20 cellular contexts compared by ENCODE assay signal in genomic region chr15:90756916-90757315, GRCh38. TPM values are rescaled to one million over a fixed set of nuclear protein-coding genes. Genes with fewer than 3 reads are reported as not detected.
DNase-seq lines count a peak whose midpoint lies in the region; ATAC-seq and TF ChIP-seq lines count a peak whose summit lies in the region.
"Had no signal": no experiment of that assay in that cellular context is flagged by ENCODE, and none has a peak within 500 bp of the region (broad histone marks: within the 10 kb centered on the region; RNA-seq: fewer than 3 reads in every experiment).

No MANE protein-coding gene starts in this region.

- H3K27ac Mint-ChIP-seq in CD14-positive monocyte (peak overlapping the region in 4 of 7 donors; percentile 4 to 67 (median 11)), GM23338 (0 out of 2 replicates have a peak overlapping the region, but pooled peaks have one; percentile 73), nephron progenitor cell (peak overlapping the region; percentile 69)
- H3K27ac Mint-ChIP-seq: B cell had no signal

- H3K36me3 ChIP-seq in GM23338 (ENCODE audit: insufficient read depth) = peaks cover 21% of the 10 kb centered on the region
- no peaks in the 10 kb centered on the region for H3K36me3 ChIP-seq in mucosa of descending colon (ENCODE audit: low read depth)

- H3K9me3 Mint-ChIP-seq in CD14-positive monocyte = no peaks in the 10 kb centered on the region
- H3K9me3 Mint-ChIP-seq in GM23338 = no peaks in the 10 kb centered on the region
- H3K9me3 Mint-ChIP-seq in nephron progenitor cell = no peaks in the 10 kb centered on the region
- H3K9me3 Mint-ChIP-seq: CD8-positive, alpha-beta memory T cell had no signal

- DNase-seq in CD14-positive monocyte (ENCODE audit: low spot score) (no peak), GM23338 (ENCODE audit: low spot score) (no peak), caudate nucleus (lab: John Stamatoyannopoulos, UW) (no peak), nephron progenitor cell (no peak), mucosa of descending colon (no peak)
- DNase-seq: ACHN; CD8-positive, alpha-beta memory T cell; H7; Karpas-422; MM.1S; NCI-H1105; NCI-H1694 treated with DMSO at 0.1 percent for 48 hours; NCI-H69; NK-92 treated with Interleukin-12 subunit alpha and Interleukin-12 subunit beta, amount 100 ng/mL, for 24 hours; OCI-M1 had no signal

- no peaks in the 10 kb centered on the region for H3K9me2 ChIP-seq in GM23338 (ENCODE audit: insufficient read depth)

- H3K4me1 ChIP-seq in GM23338 (ENCODE audit: insufficient read depth) (peaks cover 10% of the 10 kb centered on the region; the same call in 1 of the 2 replicates), mucosa of descending colon (ENCODE audit: low read depth) (no peaks in the 10 kb centered on the region)

- H3K4me1 Mint-ChIP-seq in CD14-positive monocyte = peaks cover 20% of the 10 kb centered on the region
- H3K4me1 Mint-ChIP-seq in GM23338 = peaks cover 26% of the 10 kb centered on the region
- peaks cover under 1% of the 10 kb centered on the region for H3K4me1 Mint-ChIP-seq in nephron progenitor cell
- H3K4me1 Mint-ChIP-seq: B cell had no signal

- H3K27me3 Mint-ChIP-seq in CD14-positive monocyte (ENCODE audit: low read depth in 3 of 3) = no peaks in the 10 kb centered on the region
- H3K27me3 Mint-ChIP-seq in GM23338 (ENCODE audit: insufficient read depth, low read depth, poor library complexity) = no peaks in the 10 kb centered on the region
- no peaks in the 10 kb centered on the region for H3K27me3 Mint-ChIP-seq in nephron progenitor cell (ENCODE audit: low read depth, poor library complexity)
- H3K27me3 Mint-ChIP-seq: B cell; CD8-positive, alpha-beta memory T cell had no signal

- H3K27ac ChIP-seq in GM23338 (ENCODE audit: low read depth) = no peak overlapping the region
- peak overlapping the region; percentile 28 for H3K27ac ChIP-seq in caudate nucleus (ENCODE audit: low read depth, low read length)

- no peak overlapping the region for H3K4me3 ChIP-seq in GM23338
- no peak overlapping the region for H3K4me3 ChIP-seq in mucosa of descending colon

- H3K4me3 Mint-ChIP-seq in CD14-positive monocyte (no peak overlapping the region), GM23338 (no peak overlapping the region), nephron progenitor cell (no peak overlapping the region)
- H3K4me3 Mint-ChIP-seq: B cell; CD8-positive, alpha-beta memory T cell had no signal

- no peaks in the 10 kb centered on the region for H4K20me1 ChIP-seq in GM23338 (replicated peaks; ENCODE audit: insufficient read depth)

- H3K27me3 ChIP-seq in GM23338 (ENCODE audit: insufficient read depth) = no peaks in the 10 kb centered on the region

- no peak overlapping the region for H2AFZ ChIP-seq in GM23338

- H3K9me3 ChIP-seq in mucosa of descending colon = no peaks in the 10 kb centered on the region

- no peaks in the 10 kb centered on the region for H3F3A ChIP-seq in GM23338 (replicated peaks; ENCODE audit: low read depth)

- intact Hi-C loops in CD14-positive monocyte (cut with micrococcal nuclease) (no loop called here), mucosa of descending colon (cut with DNase I, micrococcal nuclease) (no loop called here)

- no peak for ATAC-seq in GM23338
- ATAC-seq in HG02884 (IDR thresholded peaks at IDR 0.05; ENCODE audit: unreplicated experiment) = no peak
- no peak for ATAC-seq in GM21390 (IDR thresholded peaks at IDR 0.05; ENCODE audit: unreplicated experiment)
- no peak for ATAC-seq in mucosa of descending colon
- ATAC-seq in GM21528 (IDR thresholded peaks at IDR 0.05; ENCODE audit: low FRiP score, unreplicated experiment) = no peak
- ATAC-seq: HepG2 had no signal

- H3K4me2 ChIP-seq in GM23338 = no peak overlapping the region

- no peaks in the 10 kb centered on the region for H3K79me2 ChIP-seq in GM23338 (replicated peaks; ENCODE audit: insufficient read depth)

- H3K36me3 Mint-ChIP-seq in CD14-positive monocyte (peaks cover 13 to 26% of the 10 kb centered on the region in 2 donors), GM23338 (ENCODE audit: low read depth) (peaks cover 46% of the 10 kb centered on the region), nephron progenitor cell (ENCODE audit: low read depth) (peaks cover 30% of the 10 kb centered on the region)

- TF ChIP-seq CTCF in CD14-positive monocyte (IDR thresholded peaks at IDR 0.05) (no peak), GM23338 (conservative IDR thresholded peaks at IDR 0.05; ENCODE audit: low read depth in 2 of 2) (no peak), nephron progenitor cell (IDR thresholded peaks at IDR 0.05) (no peak), mucosa of descending colon (IDR thresholded peaks at IDR 0.05) (no peak)

TF ChIP-seq in GM23338, 12 proteins besides CTCF, POLR2A, EP300 and RAD21 (continues in another document):
- no peak for TF ChIP-seq ZNF462 (CRISPR knock-in tag; IDR thresholded peaks at IDR 0.05)
- no peak for TF ChIP-seq EZH2phosphoT487 (IDR thresholded peaks at IDR 0.05; ENCODE audit: unreplicated experiment)
- no peak for TF ChIP-seq STAT1 (IDR thresholded peaks at IDR 0.05; ENCODE audit: unreplicated experiment)
- no peak for TF ChIP-seq ETS1 (IDR thresholded peaks at IDR 0.05)
- TF ChIP-seq ZNF331 (CRISPR knock-in tag; IDR thresholded peaks at IDR 0.05; ENCODE audit: low read depth) = no peak
- no peak for TF ChIP-seq EZH2 (IDR thresholded peaks at IDR 0.05; ENCODE audit: low read depth, unreplicated experiment)
- TF ChIP-seq ZNF114 (CRISPR knock-in tag; IDR thresholded peaks at IDR 0.05) = no peak
- no peak for TF ChIP-seq CREB1 (CRISPR knock-in tag; IDR thresholded peaks at IDR 0.05; ENCODE audit: low read depth)

RNA-seq across cellular contexts. Expression of gene BLM, which starts 39.8 kb away (rescaled TPM):
- polyA plus RNA-seq in CD14-positive monocyte (1 to 10 TPM in 1 of 2 donors, under 1 TPM in 1; 0.69 to 2.3 TPM), GM23338 (2016; fragmentation: Nextera tagmentation; extraction: Ambion mirVana) (43.3 and 43.9 TPM in 2 replicates)
- total RNA-seq in GM23338 (2014; rRNA removed; shearing (Covaris generic)) = 43.1 and 46.0 TPM in 2 replicates
- total RNA-seq in mucosa of descending colon = 1 to 10 TPM; 2.9 to 7.2 (median 4.1) TPM

Comparison
In these comparisons a context has a peak if more than half of its experiments do, and no peak if none do; other contexts are left out.
1. H3K27ac Mint-ChIP-seq: peak in every context shown above with its lines; median percentile 73 in GM23338; 69 in nephron progenitor cell; 11 in CD14-positive monocyte.